12 cellular contexts compared by ENCODE assay signal in genomic region chr13:23696610-23697009, GRCh38.
DNase-seq lines count a peak whose midpoint lies in the region; ATAC-seq, FAIRE-seq and TF ChIP-seq lines count a peak whose summit lies in the region.
"Had no signal": no experiment of that assay in that cellular context is flagged by ENCODE, and none has a peak within 500 bp of the region (broad histone marks: within the 10 kb centered on the region; RNA-seq: fewer than 3 reads in every experiment).

No MANE protein-coding gene starts in this region.

- intact Hi-C loops in HepG2 (cut with micrococcal nuclease; ENCODE audit: unreplicated experiment) = no loop called here

- H3K9me3 ChIP-seq in HepG2 (ENCODE audit: low read length) = no peaks in the 10 kb centered on the region

- BruUV-seq in HepG2 (replicated peaks; lab: Mats Ljungman, UMichigan) = no TSS peak

- 0 out of 5 replicates have a peak, but pooled peaks cover 0 to 1% of the 10 kb centered on the region in 2 experiments for H3K27me3 ChIP-seq in HepG2 (ENCODE audit: control insufficient read depth in 1 of 2, insufficient read depth in 2 of 2, low read length in 2 of 2)

- no peak for TF ChIP-seq RAD21 in HepG2 (CRISPR knock-in tag; IDR thresholded peaks at IDR 0.05)

- in situ Hi-C loops in HepG2 (cut with HindIII; ENCODE audit: extremely low pct_ligation_motif_present, low pct_unique_long_range_greater_than_20kb) = no loop called here

- no peak for FAIRE-seq in HepG2 (lab: Jason Lieb, UNC)
- no peak for FAIRE-seq in D721Med (lab: Jason Lieb, UNC)

- CTCF ChIA-PET in WTC11 (lab: Charles Lee) (interaction anchor here (1.0 kb wide), 1 partner anchor 117 kb away, joined by 3 read pairs; no protein-coding TSS in a partner anchor), HepG2 (lab: Yijun Ruan, JAX; ENCODE audit: low intra/inter-chr PET ratio, low total read pairs) (no interaction called here)

- TF ChIP-seq EP300 in HepG2 (IDR thresholded peaks at IDR 0.05; ENCODE audit: low read depth in 2 of 2, low read length in 2 of 2) (no peak), HepG2 (CRISPR knock-in tag; IDR thresholded peaks at IDR 0.05; ENCODE audit: borderline replicate concordance) (no peak)

- no peaks in the 10 kb centered on the region for H3K27me3 Mint-ChIP-seq in activated T-cell treated with anti-CD3 and anti-CD28 coated beads, Interleukin-2, amount 50 U/mL, for 72 hours (ENCODE audit: low read depth)
- no peaks in the 10 kb centered on the region for H3K27me3 Mint-ChIP-seq in WTC11 (ENCODE audit: low read depth)

- no peak overlapping the region for H3K9ac ChIP-seq in HepG2 (ENCODE audit: insufficient read depth, low read depth, low read length)

- POLR2A ChIA-PET in WTC11 (lab: Charles Lee) (no interaction called here), HepG2 (lab: Yijun Ruan, JAX) (no interaction called here)

- H3K27ac ChIP-seq in skin epidermis (peak overlapping the region in 17 of 21 experiments; percentile 23 to 85 (median 66)), HepG2 (ENCODE audit: extremely low read length, insufficient read depth, low read length) (no peak overlapping the region)

- peaks cover 19% of the 10 kb centered on the region for H3K4me1 Mint-ChIP-seq in activated T-cell treated with anti-CD3 and anti-CD28 coated beads, Interleukin-2, amount 50 U/mL, for 72 hours (ENCODE audit: low read depth)
- H3K4me1 Mint-ChIP-seq in WTC11 = peaks cover 15% of the 10 kb centered on the region

- H3K4me3 ChIP-seq in skin epidermis (peak overlapping the region in 2 of 7 experiments; percentile 17 to 23), HepG2 (replicated peaks in 1 of 3; ENCODE audit: insufficient read depth in 1 of 3, low read depth in 2 of 3, low read length in 3 of 3) (no peak overlapping the region)

- peak overlapping the region; percentile 92 for H3K27ac Mint-ChIP-seq in activated T-cell treated with anti-CD3 and anti-CD28 coated beads, Interleukin-2, amount 50 U/mL, for 72 hours
- H3K27ac Mint-ChIP-seq in WTC11 = no peak overlapping the region

- WGBS in HepG2 (ENCODE audit: low lambda C conversion rate) = 38% methylated on average over 4 of the region's 5 CpGs

- TF ChIP-seq POLR2A in HepG2 (IDR thresholded peaks at IDR 0.05; ENCODE audit: insufficient read depth in 1 of 2, low read depth in 2 of 2, low read length in 2 of 2) = no peak

- no peaks in the 10 kb centered on the region for H3K4me1 ChIP-seq in HepG2 (ENCODE audit: insufficient read depth, low read length)

- H3K4me3 Mint-ChIP-seq in activated T-cell treated with anti-CD3 and anti-CD28 coated beads, Interleukin-2, amount 50 U/mL, for 72 hours = peak overlapping the region; percentile 82 to 83
- H3K4me3 Mint-ChIP-seq in WTC11 = no peak overlapping the region

- no peaks in the 10 kb centered on the region for H3K79me2 ChIP-seq in HepG2 (ENCODE audit: insufficient read depth, low read length)

- H3K9me3 Mint-ChIP-seq in activated T-cell treated with anti-CD3 and anti-CD28 coated beads, Interleukin-2, amount 50 U/mL, for 72 hours = no peaks in the 10 kb centered on the region
- H3K9me3 Mint-ChIP-seq in WTC11 = no peaks in the 10 kb centered on the region; the same call in 1 of the 2 replicates
- H3K9me3 Mint-ChIP-seq: activated CD4-positive, alpha-beta T cell treated with anti-CD3 and anti-CD28 coated beads, Interleukin-2, amount 10 ng/mL, durations not matched to agents 24 days and 14 days had no signal

- no peaks in the 10 kb centered on the region for H3K36me3 Mint-ChIP-seq in activated T-cell treated with anti-CD3 and anti-CD28 coated beads, Interleukin-2, amount 50 U/mL, for 72 hours (ENCODE audit: insufficient read depth in 2 of 2)
- no peaks in the 10 kb centered on the region for H3K36me3 Mint-ChIP-seq in WTC11

- TF ChIP-seq CTCF in WTC11 (IDR thresholded peaks at IDR 0.05) (no peak), HepG2 (CRISPR knock-in tag; IDR thresholded peaks at IDR 0.05) (no peak), D721Med (IDR thresholded peaks at IDR 0.05; ENCODE audit: insufficient read depth, missing control alignments) (no peak)

- H3K36me3 ChIP-seq in HepG2 (replicated peaks in 1 of 2; ENCODE audit: control insufficient read depth in 1 of 2, insufficient read depth in 2 of 2, low read length in 2 of 2) = no peaks in the 10 kb centered on the region

- no peak overlapping the region for H3K4me2 ChIP-seq in HepG2 (ENCODE audit: low read depth, low read length)

- no peaks in the 10 kb centered on the region for H4K20me1 ChIP-seq in HepG2 (ENCODE audit: insufficient read depth, low read length)

- H2AFZ ChIP-seq in HepG2 (ENCODE audit: low read length) = no peak overlapping the region

- DNase-seq in activated T-cell treated with anti-CD3 and anti-CD28 coated beads, Interleukin-2, amount 50 U/mL, for 72 hours = no peak
- DNase-seq in activated T-cell treated with anti-CD3 and anti-CD28 coated beads, Interleukin-2, amount 50 U/mL, for 48 hours = no peak
- DNase-seq in WTC11 (ENCODE audit: low spot score) = no peak
- peak; percentile 68 for DNase-seq in hepatic stellate cell (ENCODE audit: low spot score)
- DNase-seq in HepG2 (ENCODE audit: low spot score) = no peak
- no peak for DNase-seq in D721Med (ENCODE audit: insufficient read length, low spot score)
- no peak for DNase-seq in superior temporal gyrus (ENCODE audit: extremely low spot score)
- DNase-seq: DMS53, MV-4-11, NCI-H774 had no signal

- no peak for ATAC-seq in activated T-cell treated with anti-CD3 and anti-CD28 coated beads, Interleukin-2, amount 50 U/mL, for 72 hours (replicated peaks in 1 of 2)
- peak; percentile 58 for ATAC-seq in WTC11
- no peak for ATAC-seq in HepG2

TF ChIP-seq in WTC11, 78 proteins besides CTCF, POLR2A, EP300 and RAD21 (continues in another document):
- TF ChIP-seq GRHL2 (CRISPR knock-in tag; IDR thresholded peaks at IDR 0.05; ENCODE audit: insufficient replicate concordance, severe bottlenecking) = no peak
- TF ChIP-seq ERG (CRISPR knock-in tag; IDR thresholded peaks at IDR 0.05) = no peak
- TF ChIP-seq ZNF671 (CRISPR knock-in tag; IDR thresholded peaks at IDR 0.05) = no peak
- TF ChIP-seq GTF2I (CRISPR knock-in tag; conservative IDR thresholded peaks at IDR 0.05) = no peak
- TF ChIP-seq ZNF425 (CRISPR knock-in tag; conservative IDR thresholded peaks at IDR 0.05) = no peak

TF ChIP-seq in HepG2, 621 proteins besides CTCF, POLR2A, EP300 and RAD21 (continues in another document):
- TF ChIP-seq ZNF180 (CRISPR knock-in tag; IDR thresholded peaks at IDR 0.05; ENCODE audit: borderline replicate concordance, low read depth) = no peak
- TF ChIP-seq ZBTB38 (CRISPR knock-in tag; IDR thresholded peaks at IDR 0.05) = no peak
- no peak for TF ChIP-seq ATAD3A (CRISPR knock-in tag; IDR thresholded peaks at IDR 0.05)
- TF ChIP-seq MTERF4 (CRISPR knock-in tag; IDR thresholded peaks at IDR 0.05) = no peak
- no peak for TF ChIP-seq ZNF577 (CRISPR knock-in tag; IDR thresholded peaks at IDR 0.05; ENCODE audit: borderline replicate concordance, low read depth)
- TF ChIP-seq CAMTA2 (CRISPR knock-in tag; IDR thresholded peaks at IDR 0.05; ENCODE audit: borderline replicate concordance) = no peak
- no peak for TF ChIP-seq HES4 (CRISPR knock-in tag; IDR thresholded peaks at IDR 0.05; ENCODE audit: borderline replicate concordance)
- TF ChIP-seq MXD1 (CRISPR knock-in tag; IDR thresholded peaks at IDR 0.05) = no peak
- TF ChIP-seq ZBTB39 (CRISPR knock-in tag; IDR thresholded peaks at IDR 0.05) = no peak
